ENCODE assay signal across 20 cellular contexts in the genomic region with DNA sequence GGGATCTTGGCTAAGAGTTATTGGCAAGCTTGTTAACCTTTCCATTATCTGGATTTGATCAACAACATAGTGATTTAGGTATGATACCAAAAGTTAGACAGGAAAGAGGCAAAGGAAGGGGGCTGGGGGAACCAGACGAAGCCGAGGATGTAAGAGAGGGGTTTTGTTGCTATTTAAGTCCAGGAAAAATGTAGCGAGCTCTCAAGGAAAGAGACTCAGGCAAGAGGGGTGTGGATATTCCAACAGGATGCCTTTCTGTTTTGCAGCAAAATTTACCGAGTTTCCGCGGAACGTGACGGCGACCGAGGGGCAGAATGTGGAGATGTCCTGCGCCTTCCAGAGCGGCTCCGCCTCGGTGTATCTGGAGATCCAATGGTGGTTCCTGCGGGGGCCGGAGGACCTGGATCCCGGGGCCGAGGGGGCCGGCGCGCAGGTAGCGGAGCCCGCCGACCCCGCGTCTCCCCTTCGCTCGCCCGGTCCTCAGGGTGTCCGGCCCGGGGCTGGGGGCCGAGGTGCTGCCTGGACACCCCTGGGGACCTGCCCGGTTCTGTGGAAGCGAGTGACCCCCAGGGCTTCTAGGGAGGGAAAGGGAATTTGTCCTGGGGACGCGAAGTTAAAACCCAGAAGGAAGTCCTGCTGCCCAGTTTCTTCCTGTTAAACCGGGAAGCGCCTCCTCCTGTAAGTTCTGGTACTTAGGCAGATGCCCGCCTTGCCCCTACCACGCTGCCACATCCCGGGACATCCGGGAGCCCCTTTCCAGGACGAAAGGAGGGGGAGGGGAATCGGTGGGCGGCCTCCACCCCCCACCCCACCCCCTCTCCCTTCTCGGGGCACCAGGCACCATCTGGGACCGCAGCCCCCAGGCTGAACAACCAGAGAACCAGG. TPM values are rescaled to one million over a fixed set of nuclear protein-coding genes. Genes with fewer than 3 reads are reported as not detected.
A peak's percentile ranks its signal among the peaks of the same experiment; 100 is the strongest.
DNase-seq lines count a peak whose midpoint lies in the region; ATAC-seq and TF ChIP-seq lines count a peak whose summit lies in the region.
"Had no signal": no experiment of that assay in that cellular context is flagged by ENCODE, and none has a peak within 500 bp of the region (broad histone marks: within the 10 kb centered on the region; RNA-seq: fewer than 3 reads in every experiment).

No MANE protein-coding gene starts in this region.

- no peaks in the 10 kb centered on the region for H3K9me3 ChIP-seq in HUES6 (ENCODE audit: control insufficient read depth, insufficient read depth, low read depth, low read length)
- no peaks in the 10 kb centered on the region for H3K9me3 ChIP-seq in endodermal cell (ENCODE audit: control insufficient read depth, low read length)
- no peaks in the 10 kb centered on the region for H3K9me3 ChIP-seq in neural cell (ENCODE audit: low read length)

- H3K9me3 Mint-ChIP-seq in endodermal cell = no peaks in the 10 kb centered on the region

- H3K4me1 ChIP-seq in HUES6 (ENCODE audit: control insufficient read depth, insufficient read depth, low read length) (peaks cover 12% of the 10 kb centered on the region), endodermal cell (ENCODE audit: control insufficient read depth, insufficient read depth, low read length) (peaks cover 8% of the 10 kb centered on the region)

- peak overlapping the region; percentile 59 for H3K4me2 ChIP-seq in neural cell (ENCODE audit: low read length)

- peak overlapping the region; percentile 86; the same call in 1 of the 2 replicates for H3K27ac ChIP-seq in 22Rv1
- no peak overlapping the region for H3K27ac ChIP-seq in HUES6 (ENCODE audit: low read depth, low read length)
- H3K27ac ChIP-seq in endodermal cell (ENCODE audit: low read depth, low read length) = no peak overlapping the region
- H3K27ac ChIP-seq in neural cell (ENCODE audit: low read length) = peak overlapping the region; percentile 3

- peak; percentile 72 for DNase-seq in endodermal cell
- no peak for DNase-seq in mucosa of gallbladder (ENCODE audit: low spot score)
- no peak for DNase-seq in NOMO-1 treated with dmso at 0.1 percent for 144 hours (lab: John Stamatoyannopoulos, UW; ENCODE audit: unreplicated experiment)
- DNase-seq in HCEC 1CT = no peak
- DNase-seq: activated CD4-positive, alpha-beta T cell treated with anti-CD3 and anti-CD28 coated beads for 36 hours; activated CD8-positive, alpha-beta memory T cell treated with anti-CD3 and anti-CD28 coated beads, Interleukin-2, amount 50 U/mL, for 4 hours; activated gamma-delta T cell; CD8-positive, alpha-beta T cell; cerebellar nuclear complex; naive thymus-derived CD8-positive, alpha-beta T cell; NCI-H1417 treated with DMSO at 0.1 percent for 48 hours; stimulated activated naive CD4-positive, alpha-beta T cell treated with Interleukin-2 at 50 U/mL for 16 hours; T1000 had no signal

- TF ChIP-seq CTCF in 22Rv1 (IDR thresholded peaks at IDR 0.05) (no peak), endodermal cell (conservative IDR thresholded peaks at IDR 0.05) (peak; percentile 22), neural cell (IDR thresholded peaks at IDR 0.05; ENCODE audit: poor library complexity, severe bottlenecking) (peak; percentile 11)

- no peak for ATAC-seq in HG02610 (IDR thresholded peaks at IDR 0.05; ENCODE audit: unreplicated experiment)
- ATAC-seq: activated CD4-positive, alpha-beta T cell treated with anti-CD3 and anti-CD28 coated beads for 36 hours; CD8-positive, alpha-beta T cell; HepG2; naive thymus-derived CD8-positive, alpha-beta T cell; Right ventricle myocardium inferior had no signal

- no peak for TF ChIP-seq RAD21 in neural cell (conservative IDR thresholded peaks at IDR 0.05)

- H3K4me3 ChIP-seq in HUES6 (ENCODE audit: low read depth, low read length) (peak overlapping the region; percentile 81), endodermal cell (ENCODE audit: low read length) (peak overlapping the region; percentile 75), neural cell (ENCODE audit: low read length) (peak overlapping the region; percentile 78)
- H3K4me3 ChIP-seq: lung had no signal

- H3K36me3 ChIP-seq in HUES6 (ENCODE audit: control insufficient read depth, insufficient read depth, low read length) (no peaks in the 10 kb centered on the region), endodermal cell (ENCODE audit: control insufficient read depth, insufficient read depth, low read length) (no peaks in the 10 kb centered on the region), neural cell (ENCODE audit: insufficient read depth, low read length) (no peaks in the 10 kb centered on the region)

- H3K27me3 ChIP-seq in HUES6 (ENCODE audit: control insufficient read depth, insufficient read depth, low read length) = peaks cover 84% of the 10 kb centered on the region
- peaks cover 89% of the 10 kb centered on the region for H3K27me3 ChIP-seq in endodermal cell (ENCODE audit: control insufficient read depth, insufficient read depth, low read length, poor library complexity, severe bottlenecking)
- H3K27me3 ChIP-seq in neural cell (ENCODE audit: insufficient read depth, low read depth, low read length) = peaks cover 72% of the 10 kb centered on the region

- H2AFZ ChIP-seq in neural cell (ENCODE audit: low read depth, low read length) = no peak overlapping the region

- H3K36me3 Mint-ChIP-seq in endodermal cell (ENCODE audit: low read depth) = no peaks in the 10 kb centered on the region
- H3K36me3 Mint-ChIP-seq: CD8-positive, alpha-beta T cell had no signal

- H3K9ac ChIP-seq in HUES6 (ENCODE audit: low read length) (peak overlapping the region; percentile 33), endodermal cell (ENCODE audit: extremely low read depth, low read length, poor library complexity, severe bottlenecking) (no peak overlapping the region), neural cell (ENCODE audit: low read length) (peak overlapping the region; percentile 70)

- no peaks in the 10 kb centered on the region for H3K9me2 ChIP-seq in neural cell (ENCODE audit: insufficient read depth, low read length)

- peaks cover 80% of the 10 kb centered on the region for H3K27me3 Mint-ChIP-seq in endodermal cell (ENCODE audit: insufficient read depth)

- WGBS in endodermal cell (ENCODE audit: insufficient coverage in 1 of 2, insufficient read length in 1 of 2), 2 experiments = 0 to 1% methylated on average over 5 to 44 of the region's 47 CpGs

- H3K4me1 Mint-ChIP-seq in endodermal cell = peaks cover 12% of the 10 kb centered on the region
- H3K4me1 Mint-ChIP-seq: activated CD4-positive, alpha-beta T cell treated with anti-CD3 and anti-CD28 coated beads for 36 hours had no signal

- no peak overlapping the region for H3K27ac Mint-ChIP-seq in endodermal cell
- H3K27ac Mint-ChIP-seq: activated CD4-positive, alpha-beta T cell treated with anti-CD3 and anti-CD28 coated beads for 36 hours; CD8-positive, alpha-beta T cell; naive thymus-derived CD8-positive, alpha-beta T cell had no signal

- no peak for TF ChIP-seq EP300 in neural cell (conservative IDR thresholded peaks at IDR 0.05; ENCODE audit: poor library complexity, severe bottlenecking)

- H4K20me1 ChIP-seq in neural cell (ENCODE audit: insufficient read depth) = no peaks in the 10 kb centered on the region

- peak overlapping the region; percentile 56 for H3K4me3 Mint-ChIP-seq in endodermal cell
- H3K4me3 Mint-ChIP-seq: activated CD4-positive, alpha-beta T cell treated with anti-CD3 and anti-CD28 coated beads for 36 hours; CD8-positive, alpha-beta T cell; naive thymus-derived CD8-positive, alpha-beta T cell had no signal

- no peaks in the 10 kb centered on the region for H3K79me2 ChIP-seq in neural cell (replicated peaks; ENCODE audit: insufficient read depth, low read length)

- peaks cover 7% of the 10 kb centered on the region for H3F3A ChIP-seq in neural cell (ENCODE audit: insufficient read depth, low read length, poor library complexity, severe bottlenecking)

TF ChIP-seq in neural cell, 6 proteins besides CTCF, POLR2A, EP300 and RAD21:
- TF ChIP-seq POLR2AphosphoS5 (IDR thresholded peaks at IDR 0.05) (no peak), SMC3 (conservative IDR thresholded peaks at IDR 0.05; ENCODE audit: poor library complexity) (peak; percentile 3)

RNA-seq across cellular contexts. Expression of a gene that starts 2.4 kb away (rescaled TPM):
- under 1 TPM in 1 of 2 donors, not detected in 1; 0.24 TPM for total RNA-seq in endodermal cell
- 0.18 TPM for polyA plus RNA-seq in endodermal cell (2013, experiment 1 of 2)
- 0.33 TPM for polyA plus RNA-seq in endodermal cell (2013, experiment 2 of 2)
- 40.4 and 49.1 TPM in 2 replicates for polyA plus RNA-seq in neural cell
- polyA minus RNA-seq in neural cell = 70.2 and 70.8 TPM in 2 replicates
- 0.72 TPM for total RNA-seq in mucosa of gallbladder
- total RNA-seq: activated CD4-positive, alpha-beta T cell treated with anti-CD3 and anti-CD28 coated beads for 36 hours; CD8-positive, alpha-beta T cell; HepG2; lung; naive thymus-derived CD8-positive, alpha-beta T cell; Right ventricle myocardium inferior had no signal
- polyA plus RNA-seq: HepG2; lung; naive thymus-derived CD8-positive, alpha-beta T cell had no signal

Comparison
In these comparisons a context has a peak if more than half of its experiments do, and no peak if none do; other contexts are left out.
1. H3K27ac ChIP-seq: peak in 22Rv1 (single experiment) and neural cell (single experiment); none in HUES6 (single experiment) and endodermal cell (single experiment).
2. Peak in every context shown above with its lines, with median percentiles within 50 percentile points of each other: H3K4me3 ChIP-seq.